16 cellular contexts compared by ENCODE assay signal in the genomic region with DNA sequence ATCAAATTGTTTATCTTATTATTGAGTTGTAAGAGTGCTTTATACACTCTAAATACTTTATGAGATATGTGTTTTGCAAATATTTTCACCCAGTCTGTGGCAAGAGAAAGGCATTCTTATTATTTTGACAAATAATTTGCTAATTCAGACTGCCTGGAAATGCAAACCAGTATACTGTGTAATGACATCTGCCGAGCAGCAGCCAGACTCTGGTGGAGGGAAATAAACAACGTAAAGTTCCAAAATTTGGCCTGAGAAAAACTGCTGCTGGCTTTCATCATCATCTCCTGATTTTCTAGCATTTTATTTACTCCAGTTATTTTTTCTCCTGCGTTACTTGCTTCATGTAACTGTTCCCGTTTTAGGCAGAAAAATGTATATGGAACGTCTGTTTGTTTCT.
A peak's percentile ranks its signal among the peaks of the same experiment; 100 is the strongest.
DNase-seq lines count a peak whose midpoint lies in the region; ATAC-seq and TF ChIP-seq lines count a peak whose summit lies in the region.
"Had no signal": no experiment of that assay in that cellular context is flagged by ENCODE, and none has a peak within 500 bp of the region (broad histone marks: within the 10 kb centered on the region; RNA-seq: fewer than 3 reads in every experiment).

No MANE protein-coding gene starts in this region.

- peaks cover 4 to 13% (median 8%) of the 10 kb centered on the region in 3 donors for H3K4me1 ChIP-seq in esophagus squamous epithelium
- peaks cover 6% of the 10 kb centered on the region for H3K4me1 ChIP-seq in right cardiac atrium (ENCODE audit: control insufficient read depth, insufficient read depth, low read length)
- H3K4me1 ChIP-seq in stomach, result peaks cover 26 to 41% (median 33%) of the 10 kb centered on the region in 4 donors
- no peaks in the 10 kb centered on the region for H3K4me1 ChIP-seq in BE2C
- H3K4me1 ChIP-seq in SK-N-SH (ENCODE audit: control insufficient read depth in 1 of 2, insufficient read depth in 2 of 2, low read depth in 1 of 2, low read length in 1 of 2), result peaks cover 0 to 3% of the 10 kb centered on the region in 2 experiments; a peak in 1 of 4 replicates

- no peaks in the 10 kb centered on the region for H3K9me2 ChIP-seq in SK-N-SH

- WGBS in esophagus squamous epithelium, 2 donors, result 61 to 77% methylated on average over 5 of the region's 5 CpGs
- 62% methylated on average over 5 of the region's 5 CpGs for WGBS in right cardiac atrium
- WGBS in stomach, 5 donors, result 57 to 82% (median 60%) methylated on average over 5 of the region's 5 CpGs
- 76% methylated on average over 5 of the region's 5 CpGs for WGBS in SK-N-SH (ENCODE audit: low lambda C conversion rate)

- no peak for TF ChIP-seq CTCF in esophagus squamous epithelium (IDR thresholded peaks at IDR 0.05)
- no peak for TF ChIP-seq CTCF in stomach (IDR thresholded peaks at IDR 0.05)
- TF ChIP-seq CTCF in BE2C (IDR thresholded peaks at IDR 0.05; ENCODE audit: low read depth, low read length), result no peak
- TF ChIP-seq CTCF in SK-N-SH (IDR thresholded peaks at IDR 0.05), result no peak

- no peak overlapping the region for H3K9ac ChIP-seq in SK-N-SH

- no peaks in the 10 kb centered on the region for H3K27me3 ChIP-seq in esophagus squamous epithelium
- H3K27me3 ChIP-seq in right cardiac atrium (ENCODE audit: control insufficient read depth, insufficient read depth), result no peaks in the 10 kb centered on the region
- no peaks in the 10 kb centered on the region for H3K27me3 ChIP-seq in stomach
- H3K27me3 ChIP-seq in BE2C, result no peaks in the 10 kb centered on the region
- H3K27me3 ChIP-seq in SK-N-SH (ENCODE audit: insufficient read depth), result no peaks in the 10 kb centered on the region

- H3K4me3 ChIP-seq in esophagus squamous epithelium (no peak overlapping the region), right cardiac atrium (ENCODE audit: low read length) (no peak overlapping the region), stomach (no peak overlapping the region), BE2C (ENCODE audit: low read depth, low read length) (no peak overlapping the region), SK-N-SH (ENCODE audit: low read depth in 2 of 2, low read length in 1 of 2) (no peak overlapping the region)

- no peak for TF ChIP-seq POLR2A in esophagus squamous epithelium (IDR thresholded peaks at IDR 0.05)
- no peak for TF ChIP-seq POLR2A in stomach (IDR thresholded peaks at IDR 0.05)

- POLR2A ChIA-PET in SK-N-SH (lab: Yijun Ruan, JAX), result no interaction called here

- H2AFZ ChIP-seq in SK-N-SH (ENCODE audit: low read depth), result no peak overlapping the region

- H3K9me3 ChIP-seq in esophagus squamous epithelium (no peaks in the 10 kb centered on the region), right cardiac atrium (ENCODE audit: control insufficient read depth, low read length) (no peaks in the 10 kb centered on the region), stomach (peaks cover 0 to 4% (median 0%) of the 10 kb centered on the region in 4 donors), BE2C (no peaks in the 10 kb centered on the region), SK-N-SH (no peaks in the 10 kb centered on the region)

- H3F3A ChIP-seq in SK-N-SH (replicated peaks; ENCODE audit: insufficient read depth), result peaks cover 8% of the 10 kb centered on the region

- DNase-seq in GM03348 (ENCODE audit: low spot score) (peak; percentile 25), esophagus squamous epithelium (lab: John Stamatoyannopoulos, UW) (no peak), right cardiac atrium (peak in 1 of 3 donors; percentile 60), stomach (no peak), OCI-M1 (lab: John Stamatoyannopoulos, UW) (no peak), BE2C (no peak), SK-N-SH (no peak), NCI-H1417 treated with DMSO at 0.1 percent for 48 hours (lab: John Stamatoyannopoulos, UW) (no peak)
- DNase-seq: activated CD4-positive, CD25-positive, alpha-beta regulatory T cell; activated CD8-positive, alpha-beta T cell treated with anti-CD3 and anti-CD28 coated beads, Interleukin-2, amount 10 ng/mL, durations not matched to agents 7 days and 5 days; activated T-cell treated with anti-CD3 and anti-CD28 coated beads, Interleukin-2, amount 50 U/mL, for 24 hours; cortex of kidney; H9; NCI-H1436 treated with DMSO at 0.1 percent for 48 hours; retina; stimulated activated naive CD4-positive, alpha-beta T cell treated with Interleukin-2 at 50 U/mL for 16 hours had no signal

- H3K36me3 ChIP-seq in esophagus squamous epithelium (no peaks in the 10 kb centered on the region), stomach (no peaks in the 10 kb centered on the region), BE2C (no peaks in the 10 kb centered on the region), SK-N-SH (replicated peaks in 1 of 2; ENCODE audit: control insufficient read depth in 1 of 2, insufficient read depth in 2 of 2, low read length in 1 of 2) (no peaks in the 10 kb centered on the region)

- H3K27ac ChIP-seq in esophagus squamous epithelium (peak overlapping the region in 3 of 4 donors; percentile 58 to 80 (median 68)), right cardiac atrium (ENCODE audit: low read length) (no peak overlapping the region), stomach (peak overlapping the region in 3 of 5 donors; percentile 47 to 81 (median 69)), SK-N-SH (ENCODE audit: low read depth in 2 of 2, low read length in 1 of 2) (no peak overlapping the region)

- no peak overlapping the region for H3K4me2 ChIP-seq in SK-N-SH

- TF ChIP-seq RAD21 in SK-N-SH (IDR thresholded peaks at IDR 0.05; ENCODE audit: low read length), result no peak

- peak; percentile 20 to 62 for ATAC-seq in right cardiac atrium
- ATAC-seq: activated CD8-positive, alpha-beta T cell treated with anti-CD3 and anti-CD28 coated beads, Interleukin-2, amount 10 ng/mL, durations not matched to agents 7 days and 5 days had no signal

- no peaks in the 10 kb centered on the region for H4K20me1 ChIP-seq in SK-N-SH (ENCODE audit: insufficient read depth)

- intact Hi-C loops in esophagus squamous epithelium (cut with DNase I) (no loop called here), right cardiac atrium (cut with DNase I) (no loop called here), stomach (cut with DNase I; ENCODE audit: low total_unique reads) (no loop called here)

- no peak for TF ChIP-seq EP300 in stomach (IDR thresholded peaks at IDR 0.05)
- TF ChIP-seq EP300 in SK-N-SH (IDR thresholded peaks at IDR 0.05; ENCODE audit: borderline replicate concordance in 1 of 2, low read depth in 1 of 2, low read length in 1 of 2), result no peak

- no peaks in the 10 kb centered on the region for H3K79me2 ChIP-seq in SK-N-SH (ENCODE audit: insufficient read depth)

- CTCF ChIA-PET in SK-N-SH (lab: Yijun Ruan, JAX), result no interaction called here

TF ChIP-seq in SK-N-SH, 30 proteins besides CTCF, POLR2A, EP300 and RAD21 (continues in another document):
- TF ChIP-seq POLR2AphosphoS5 (IDR thresholded peaks at IDR 0.05; ENCODE audit: low read depth, low read length), result no peak
- TF ChIP-seq, protein P1, sequence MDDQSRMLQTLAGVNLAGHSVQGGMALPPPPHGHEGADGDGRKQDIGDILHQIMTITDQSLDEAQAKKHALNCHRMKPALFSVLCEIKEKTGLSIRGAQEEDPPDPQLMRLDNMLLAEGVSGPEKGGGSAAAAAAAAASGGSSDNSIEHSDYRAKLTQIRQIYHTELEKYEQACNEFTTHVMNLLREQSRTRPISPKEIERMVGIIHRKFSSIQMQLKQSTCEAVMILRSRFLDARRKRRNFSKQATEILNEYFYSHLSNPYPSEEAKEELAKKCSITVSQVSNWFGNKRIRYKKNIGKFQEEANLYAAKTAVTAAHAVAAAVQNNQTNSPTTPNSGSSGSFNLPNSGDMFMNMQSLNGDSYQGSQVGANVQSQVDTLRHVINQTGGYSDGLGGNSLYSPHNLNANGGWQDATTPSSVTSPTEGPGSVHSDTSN (IDR thresholded peaks at IDR 0.05), result no peak
- no peak for TF ChIP-seq FOSL2 (IDR thresholded peaks at IDR 0.05; ENCODE audit: borderline replicate concordance, low read depth)
- TF ChIP-seq RCOR1 (IDR thresholded peaks at IDR 0.05; ENCODE audit: low read length), result no peak
- no peak for TF ChIP-seq RFX5 (IDR thresholded peaks at IDR 0.05; ENCODE audit: low read length)
- TF ChIP-seq, protein P2, sequence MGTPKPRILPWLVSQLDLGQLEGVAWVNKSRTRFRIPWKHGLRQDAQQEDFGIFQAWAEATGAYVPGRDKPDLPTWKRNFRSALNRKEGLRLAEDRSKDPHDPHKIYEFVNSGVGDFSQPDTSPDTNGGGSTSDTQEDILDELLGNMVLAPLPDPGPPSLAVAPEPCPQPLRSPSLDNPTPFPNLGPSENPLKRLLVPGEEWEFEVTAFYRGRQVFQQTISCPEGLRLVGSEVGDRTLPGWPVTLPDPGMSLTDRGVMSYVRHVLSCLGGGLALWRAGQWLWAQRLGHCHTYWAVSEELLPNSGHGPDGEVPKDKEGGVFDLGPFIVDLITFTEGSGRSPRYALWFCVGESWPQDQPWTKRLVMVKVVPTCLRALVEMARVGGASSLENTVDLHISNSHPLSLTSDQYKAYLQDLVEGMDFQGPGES (IDR thresholded peaks at IDR 0.05; ENCODE audit: low read depth, low read length), result no peak
- TF ChIP-seq EZH2phosphoT487 (IDR thresholded peaks at IDR 0.05; ENCODE audit: borderline replicate concordance, low read depth), result no peak
- TF ChIP-seq TAF1 (IDR thresholded peaks at IDR 0.05; ENCODE audit: borderline replicate concordance, low read depth, low read length), result no peak
- TF ChIP-seq, protein P3, sequence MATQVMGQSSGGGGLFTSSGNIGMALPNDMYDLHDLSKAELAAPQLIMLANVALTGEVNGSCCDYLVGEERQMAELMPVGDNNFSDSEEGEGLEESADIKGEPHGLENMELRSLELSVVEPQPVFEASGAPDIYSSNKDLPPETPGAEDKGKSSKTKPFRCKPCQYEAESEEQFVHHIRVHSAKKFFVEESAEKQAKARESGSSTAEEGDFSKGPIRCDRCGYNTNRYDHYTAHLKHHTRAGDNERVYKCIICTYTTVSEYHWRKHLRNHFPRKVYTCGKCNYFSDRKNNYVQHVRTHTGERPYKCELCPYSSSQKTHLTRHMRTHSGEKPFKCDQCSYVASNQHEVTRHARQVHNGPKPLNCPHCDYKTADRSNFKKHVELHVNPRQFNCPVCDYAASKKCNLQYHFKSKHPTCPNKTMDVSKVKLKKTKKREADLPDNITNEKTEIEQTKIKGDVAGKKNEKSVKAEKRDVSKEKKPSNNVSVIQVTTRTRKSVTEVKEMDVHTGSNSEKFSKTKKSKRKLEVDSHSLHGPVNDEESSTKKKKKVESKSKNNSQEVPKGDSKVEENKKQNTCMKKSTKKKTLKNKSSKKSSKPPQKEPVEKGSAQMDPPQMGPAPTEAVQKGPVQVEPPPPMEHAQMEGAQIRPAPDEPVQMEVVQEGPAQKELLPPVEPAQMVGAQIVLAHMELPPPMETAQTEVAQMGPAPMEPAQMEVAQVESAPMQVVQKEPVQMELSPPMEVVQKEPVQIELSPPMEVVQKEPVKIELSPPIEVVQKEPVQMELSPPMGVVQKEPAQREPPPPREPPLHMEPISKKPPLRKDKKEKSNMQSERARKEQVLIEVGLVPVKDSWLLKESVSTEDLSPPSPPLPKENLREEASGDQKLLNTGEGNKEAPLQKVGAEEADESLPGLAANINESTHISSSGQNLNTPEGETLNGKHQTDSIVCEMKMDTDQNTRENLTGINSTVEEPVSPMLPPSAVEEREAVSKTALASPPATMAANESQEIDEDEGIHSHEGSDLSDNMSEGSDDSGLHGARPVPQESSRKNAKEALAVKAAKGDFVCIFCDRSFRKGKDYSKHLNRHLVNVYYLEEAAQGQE (IDR thresholded peaks at IDR 0.05; ENCODE audit: low read depth, low read length), result no peak

Comparison
In these comparisons a context has a peak if more than half of its experiments do, and no peak if none do; other contexts are left out.
1. H3K27ac ChIP-seq: peak in esophagus squamous epithelium (3 of 4) and stomach (3 of 5); none in right cardiac atrium (single experiment) and SK-N-SH (0 of 2).